In genomic region chr2:33511141-33511540, GRCh38 we compare ENCODE assay signal across 17 cellular contexts.
"Had no signal": no experiment of that assay in that cellular context is flagged by ENCODE, and none has a peak within 500 bp of the region (broad histone marks: within the 10 kb centered on the region; RNA-seq: fewer than 3 reads in every experiment).

No MANE protein-coding gene starts in this region.

- H3K9me3 ChIP-seq: adrenal gland, body of pancreas, esophagus squamous epithelium, ovary, spleen had no signal

- H3K27me3 Mint-ChIP-seq: activated CD4-positive, alpha-beta memory T cell treated with anti-CD3 and anti-CD28 coated beads, Interleukin-2, amount 10 ng/mL, durations not matched to agents 7 days and 5 days; activated T-cell treated with anti-CD3 and anti-CD28 coated beads, Interleukin-2, amount 50 U/mL, for 24 hours; central memory CD8-positive, alpha-beta T cell; naive B cell had no signal

- H3K4me3 ChIP-seq: adrenal gland, body of pancreas, coronary artery, esophagus squamous epithelium, lung, ovary, spleen had no signal

- H3K27ac ChIP-seq: adrenal gland, body of pancreas, coronary artery, esophagus squamous epithelium, ovary, spleen had no signal

- H3K4me1 Mint-ChIP-seq: activated CD4-positive, alpha-beta memory T cell treated with anti-CD3 and anti-CD28 coated beads, Interleukin-2, amount 10 ng/mL, durations not matched to agents 7 days and 5 days; central memory CD8-positive, alpha-beta T cell had no signal

- H3K27me3 ChIP-seq: adrenal gland, body of pancreas, esophagus squamous epithelium, ovary, spleen had no signal

- H3K9me3 Mint-ChIP-seq: activated CD4-positive, alpha-beta memory T cell treated with anti-CD3 and anti-CD28 coated beads, Interleukin-2, amount 10 ng/mL, durations not matched to agents 7 days and 5 days; activated T-cell treated with anti-CD3 and anti-CD28 coated beads, Interleukin-2, amount 50 U/mL, for 24 hours; central memory CD8-positive, alpha-beta T cell; naive B cell had no signal

- H3K36me3 ChIP-seq: adrenal gland, esophagus squamous epithelium, ovary had no signal

- H3K4me3 Mint-ChIP-seq: activated CD4-positive, alpha-beta memory T cell treated with anti-CD3 and anti-CD28 coated beads, Interleukin-2, amount 10 ng/mL, durations not matched to agents 7 days and 5 days; activated T-cell treated with anti-CD3 and anti-CD28 coated beads, Interleukin-2, amount 50 U/mL, for 24 hours; central memory CD8-positive, alpha-beta T cell had no signal

- ATAC-seq: body of pancreas, left colon, sciatic nerve had no signal

- H3K27ac Mint-ChIP-seq: activated CD4-positive, alpha-beta memory T cell treated with anti-CD3 and anti-CD28 coated beads, Interleukin-2, amount 10 ng/mL, durations not matched to agents 7 days and 5 days; activated T-cell treated with anti-CD3 and anti-CD28 coated beads, Interleukin-2, amount 50 U/mL, for 24 hours had no signal

- H3K4me1 ChIP-seq: adrenal gland, body of pancreas, esophagus squamous epithelium, spleen had no signal

- DNase-seq: activated CD4-positive, alpha-beta memory T cell treated with anti-CD3 and anti-CD28 coated beads, Interleukin-2, amount 10 ng/mL, durations not matched to agents 7 days and 5 days; activated CD4-positive, alpha-beta T cell treated with anti-CD3 and anti-CD28 coated beads for 1 hour; activated naive CD4-positive, alpha-beta T cell treated with anti-CD3 and anti-CD28 coated beads, Interleukin-2, amount 50 U/mL, for 16 hours; activated T-cell treated with anti-CD3 and anti-CD28 coated beads, Interleukin-2, amount 50 U/mL, for 24 hours; adrenal gland; body of pancreas; effector CD4-positive, alpha-beta T cell; esophagus squamous epithelium; head of caudate nucleus; left colon; naive B cell; ovary; spleen had no signal
